ENCODE assay signal across 9 cellular contexts in genomic region chr12:68534108-68534507, GRCh38.
"Had no signal": no experiment of that assay in that cellular context is flagged by ENCODE, and none has a peak within 500 bp of the region (broad histone marks: within the 10 kb centered on the region; RNA-seq: fewer than 3 reads in every experiment).

No MANE protein-coding gene starts in this region.

- H3K4me1 ChIP-seq: HAP-1 had no signal

- H3K27ac ChIP-seq: GM23248 had no signal

- H2AFZ ChIP-seq: GM23248 had no signal

- H3K36me3 ChIP-seq: HAP-1 had no signal

- ATAC-seq: HCT116 had no signal

- H3K9ac ChIP-seq: GM23248 had no signal

- FAIRE-seq: K562 had no signal

- DNase-seq: GM23248, GOT3, H7, HFFc6, IMR-90, KG1 had no signal

- H3K4me3 ChIP-seq: GM23248, HAP-1, K562 had no signal

- H3K9me3 ChIP-seq: HAP-1 had no signal
